Comparison of ENCODE assay signal across 21 cellular contexts in genomic region chr15:81254277-81255265, GRCh38. TPM values are rescaled to one million over a fixed set of nuclear protein-coding genes. Genes with fewer than 3 reads are reported as not detected.
A peak's percentile ranks its signal among the peaks of the same experiment; 100 is the strongest.
DNase-seq lines count a peak whose midpoint lies in the region; ATAC-seq, FAIRE-seq and TF ChIP-seq lines count a peak whose summit lies in the region.
"Had no signal": no experiment of that assay in that cellular context is flagged by ENCODE, and none has a peak within 500 bp of the region (broad histone marks: within the 10 kb centered on the region; RNA-seq: fewer than 3 reads in every experiment).

No MANE protein-coding gene starts in this region.

- no peaks in the 10 kb centered on the region for H3K36me3 Mint-ChIP-seq in astrocyte (ENCODE audit: low read depth, unreplicated experiment)
- no peaks in the 10 kb centered on the region for H3K36me3 Mint-ChIP-seq in activated naive CD4-positive, alpha-beta T cell treated with anti-CD3 and anti-CD28 coated beads, Interleukin-2, amount 10 ng/mL, durations not matched to agents 7 days and 5 days
- H3K36me3 Mint-ChIP-seq: CD4-positive, CD25-positive, alpha-beta regulatory T cell had no signal

- H3K4me3 ChIP-seq in astrocyte (ENCODE audit: insufficient read depth, low read depth, low read length): no peak overlapping the region
- no peak overlapping the region for H3K4me3 ChIP-seq in BE2C (ENCODE audit: low read depth, low read length)
- H3K4me3 ChIP-seq: adrenal gland, coronary artery, GM23338, thoracic aorta had no signal

- H3K79me2 ChIP-seq in astrocyte (ENCODE audit: insufficient read depth, low read length): no peaks in the 10 kb centered on the region

- H3K4me1 ChIP-seq in astrocyte (ENCODE audit: insufficient read depth, low read length) (no peaks in the 10 kb centered on the region), BE2C (no peaks in the 10 kb centered on the region)

- no peak overlapping the region for H3K27ac ChIP-seq in astrocyte (ENCODE audit: low read depth, low read length)
- H3K27ac ChIP-seq: adrenal gland, thoracic aorta had no signal

- H3K36me3 ChIP-seq in astrocyte (ENCODE audit: insufficient read depth, low read length): no peaks in the 10 kb centered on the region
- no peaks in the 10 kb centered on the region for H3K36me3 ChIP-seq in BE2C
- H3K36me3 ChIP-seq: adrenal gland, thoracic aorta had no signal

- no peak overlapping the region for H2AFZ ChIP-seq in astrocyte (ENCODE audit: low read depth, low read length)
- H2AFZ ChIP-seq: GM23338 had no signal

- H3K27ac Mint-ChIP-seq in astrocyte (ENCODE audit: unreplicated experiment): peak overlapping the region; percentile 55
- H3K27ac Mint-ChIP-seq in activated naive CD4-positive, alpha-beta T cell treated with anti-CD3 and anti-CD28 coated beads, Interleukin-2, amount 10 ng/mL, durations not matched to agents 7 days and 5 days: no peak overlapping the region
- H3K27ac Mint-ChIP-seq: CD4-positive, CD25-positive, alpha-beta regulatory T cell; GM23338; naive thymus-derived CD4-positive, alpha-beta T cell had no signal

- no peaks in the 10 kb centered on the region for H3K9me3 Mint-ChIP-seq in astrocyte (ENCODE audit: unreplicated experiment)
- H3K9me3 Mint-ChIP-seq in activated naive CD4-positive, alpha-beta T cell treated with anti-CD3 and anti-CD28 coated beads, Interleukin-2, amount 10 ng/mL, durations not matched to agents 7 days and 5 days: no peaks in the 10 kb centered on the region

- H3K4me1 Mint-ChIP-seq in astrocyte (ENCODE audit: low read depth, unreplicated experiment): peaks cover 22% of the 10 kb centered on the region
- H3K4me1 Mint-ChIP-seq in activated naive CD4-positive, alpha-beta T cell treated with anti-CD3 and anti-CD28 coated beads, Interleukin-2, amount 10 ng/mL, durations not matched to agents 7 days and 5 days: peaks cover 11% of the 10 kb centered on the region
- H3K4me1 Mint-ChIP-seq: CD4-positive, CD25-positive, alpha-beta regulatory T cell; GM23338 had no signal

- peak; percentile 60 for ATAC-seq in left ventricle myocardium superior
- ATAC-seq: GM23338; naive thymus-derived CD4-positive, alpha-beta T cell had no signal

- H3K4me3 Mint-ChIP-seq in astrocyte (ENCODE audit: unreplicated experiment): no peak overlapping the region
- no peak overlapping the region for H3K4me3 Mint-ChIP-seq in activated naive CD4-positive, alpha-beta T cell treated with anti-CD3 and anti-CD28 coated beads, Interleukin-2, amount 10 ng/mL, durations not matched to agents 7 days and 5 days
- H3K4me3 Mint-ChIP-seq: CD4-positive, CD25-positive, alpha-beta regulatory T cell; GM23338; naive thymus-derived CD4-positive, alpha-beta T cell had no signal

- H3K4me2 ChIP-seq in astrocyte (ENCODE audit: low read length): no peak overlapping the region
- H3K4me2 ChIP-seq: GM23338 had no signal

- DNase-seq in left ventricle myocardium superior: no peak
- no peak for DNase-seq in cardiac septum (ENCODE audit: low spot score)
- DNase-seq in astrocyte (ENCODE audit: low read depth): no peak
- DNase-seq in foreskin melanocyte: peak; percentile 95
- no peak for DNase-seq in BE2C
- no peak for DNase-seq in OCI-M2 (lab: John Stamatoyannopoulos, UW; ENCODE audit: unreplicated experiment)
- DNase-seq in activated naive CD4-positive, alpha-beta T cell treated with anti-CD3 and anti-CD28 coated beads, Interleukin-2, amount 10 ng/mL, durations not matched to agents 7 days and 5 days: no peak
- DNase-seq in activated CD4-positive, alpha-beta T cell treated with anti-CD3 and anti-CD28 coated beads for 48 hours: no peak
- DNase-seq: adrenal gland; CD4-positive, CD25-positive, alpha-beta regulatory T cell; naive thymus-derived CD4-positive, alpha-beta T cell; NCI-H1092 treated with DMSO at 0.1 percent for 48 hours; NCI-H2029; NCI-H226; stimulated activated CD4-positive, alpha-beta T cell treated with anti-CD3 and anti-CD28 coated beads, Interleukin-12 subunit alpha, Interleukin-12 subunit beta, amount 100 ng/mL, for 4 hours; stimulated activated CD4-positive, alpha-beta T cell treated with anti-CD3 and anti-CD28 coated beads, Interleukin-4, amount 100 ng/mL, for 4 hours; stimulated activated naive CD4-positive, alpha-beta T cell treated with Interleukin-2 at 50 U/mL for 16 hours; T1000 had no signal

- no peak for FAIRE-seq in astrocyte (lab: Jason Lieb, UNC)

- CTCF ChIA-PET in activated naive CD4-positive, alpha-beta T cell treated with anti-CD3 and anti-CD28 coated beads, Interleukin-2, amount 10 ng/mL, durations not matched to agents 7 days and 5 days (lab: Charles Lee): interaction anchor here (1.4 to 3.6 kb wide), 2 partner anchors 12 to 277 kb away, joined by 4 to 19 read pairs; no protein-coding TSS in a partner anchor

- intact Hi-C loops in left ventricle myocardium superior (cut with micrococcal nuclease): no loop called here
- intact Hi-C loops in cardiac septum (cut with DNase I): no loop called here

- no peaks in the 10 kb centered on the region for H4K20me1 ChIP-seq in astrocyte (ENCODE audit: insufficient read depth, low read length)

- H3K9ac ChIP-seq in astrocyte (ENCODE audit: low read length): no peak overlapping the region

- H3K27me3 Mint-ChIP-seq in astrocyte (ENCODE audit: low read depth, unreplicated experiment): peaks cover 5% of the 10 kb centered on the region
- H3K27me3 Mint-ChIP-seq in activated naive CD4-positive, alpha-beta T cell treated with anti-CD3 and anti-CD28 coated beads, Interleukin-2, amount 10 ng/mL, durations not matched to agents 7 days and 5 days: peaks cover 37% of the 10 kb centered on the region

- peaks cover 6% of the 10 kb centered on the region for H3K27me3 ChIP-seq in astrocyte (ENCODE audit: insufficient read depth, low read length)
- H3K27me3 ChIP-seq in BE2C: no peaks in the 10 kb centered on the region; the same call in none of the 2 replicates

- H3K9me3 ChIP-seq in astrocyte (ENCODE audit: insufficient read depth, low read depth, low read length) (no peaks in the 10 kb centered on the region), BE2C (no peaks in the 10 kb centered on the region; the same call in 1 of the 2 replicates)
- H3K9me3 ChIP-seq: adrenal gland, thoracic aorta had no signal

- no peak for TF ChIP-seq CTCF in astrocyte (IDR thresholded peaks at IDR 0.05; ENCODE audit: insufficient read depth, low read depth, low read length)
- TF ChIP-seq CTCF in BE2C (IDR thresholded peaks at IDR 0.05; ENCODE audit: low read depth, low read length): no peak

RNA-seq across cellular contexts. Expression of gene IL16, which starts 57.9 kb away (rescaled TPM):
- total RNA-seq in left ventricle myocardium superior (5.5 TPM), cardiac septum (2.5 TPM), astrocyte (0.24 and 0.36 TPM in 2 replicates)
- 1.9 TPM for polyA plus RNA-seq in BE2C (2012; ENCODE audit: insufficient read depth, insufficient read length, low read depth)
- total RNA-seq: GM23338 had no signal
